Comparison of ENCODE assay signal across 23 cellular contexts in genomic region chr10:86779267-86780017, GRCh38. TPM values are rescaled to one million over a fixed set of nuclear protein-coding genes. Genes with fewer than 3 reads are reported as not detected.
DNase-seq lines count a peak whose midpoint lies in the region; ATAC-seq, FAIRE-seq and TF ChIP-seq lines count a peak whose summit lies in the region.
"Had no signal": no experiment of that assay in that cellular context is flagged by ENCODE, and none has a peak within 500 bp of the region (broad histone marks: within the 10 kb centered on the region; RNA-seq: fewer than 3 reads in every experiment).

No MANE protein-coding gene starts in this region.

- no peaks in the 10 kb centered on the region for H3K9me3 Mint-ChIP-seq in astrocyte (ENCODE audit: unreplicated experiment)
- H3K9me3 Mint-ChIP-seq: activated T-helper 17 cell treated with anti-CD3 and anti-CD28 coated beads, Interleukin-2, amount 50 U/mL, for 72 hours had no signal

- intact Hi-C loops in tibial artery (cut with DNase I; ENCODE audit: low total_unique reads): no loop called here

- H3K27me3 ChIP-seq in astrocyte (ENCODE audit: insufficient read depth, low read length): no peaks in the 10 kb centered on the region
- no peaks in the 10 kb centered on the region for H3K27me3 ChIP-seq in gastroesophageal sphincter
- no peaks in the 10 kb centered on the region for H3K27me3 ChIP-seq in tibial artery
- H3K27me3 ChIP-seq: BE2C, ovary had no signal

- TF ChIP-seq CTCF in astrocyte (IDR thresholded peaks at IDR 0.05; ENCODE audit: insufficient read depth, low read depth, low read length): no peak
- no peak for TF ChIP-seq CTCF in gastroesophageal sphincter (IDR thresholded peaks at IDR 0.05)
- TF ChIP-seq CTCF in tibial artery (IDR thresholded peaks at IDR 0.05): no peak

- no peak for TF ChIP-seq POLR2A in gastroesophageal sphincter (IDR thresholded peaks at IDR 0.05)

- H3K36me3 ChIP-seq in astrocyte (ENCODE audit: insufficient read depth, low read length): no peaks in the 10 kb centered on the region
- H3K36me3 ChIP-seq in gastroesophageal sphincter: no peaks in the 10 kb centered on the region
- no peaks in the 10 kb centered on the region for H3K36me3 ChIP-seq in tibial artery
- H3K36me3 ChIP-seq: BE2C, ovary had no signal

- no peak overlapping the region for H2AFZ ChIP-seq in astrocyte (ENCODE audit: low read depth, low read length)

- H3K9me3 ChIP-seq in astrocyte (ENCODE audit: insufficient read depth, low read depth, low read length): no peaks in the 10 kb centered on the region
- H3K9me3 ChIP-seq in gastroesophageal sphincter: no peaks in the 10 kb centered on the region
- no peaks in the 10 kb centered on the region for H3K9me3 ChIP-seq in tibial artery
- H3K9me3 ChIP-seq: BE2C, ovary had no signal

- no peaks in the 10 kb centered on the region for H3K27me3 Mint-ChIP-seq in astrocyte (ENCODE audit: low read depth, unreplicated experiment)
- H3K27me3 Mint-ChIP-seq: activated T-helper 17 cell treated with anti-CD3 and anti-CD28 coated beads, Interleukin-2, amount 50 U/mL, for 72 hours; T-helper 17 cell had no signal

- H3K4me3 Mint-ChIP-seq in astrocyte (ENCODE audit: unreplicated experiment): no peak overlapping the region
- H3K4me3 Mint-ChIP-seq: activated T-helper 17 cell treated with anti-CD3 and anti-CD28 coated beads, Interleukin-2, amount 50 U/mL, for 72 hours; immature natural killer cell; T-helper 17 cell had no signal

- H3K4me1 ChIP-seq in astrocyte (ENCODE audit: insufficient read depth, low read length) (peaks cover 9% of the 10 kb centered on the region), gastroesophageal sphincter (peaks cover 3 to 79% (median 9%) of the 10 kb centered on the region in 3 donors), tibial artery (peaks cover 0 to 83% (median 22%) of the 10 kb centered on the region in 4 donors)

- H3K4me2 ChIP-seq in astrocyte (ENCODE audit: low read length): no peak overlapping the region

- peaks cover 16% of the 10 kb centered on the region for H3K4me1 Mint-ChIP-seq in astrocyte (ENCODE audit: low read depth, unreplicated experiment)

- peaks cover 3% of the 10 kb centered on the region for H3K36me3 Mint-ChIP-seq in astrocyte (ENCODE audit: low read depth, unreplicated experiment)

- 29 to 59% methylated on average over 2 to 5 of the region's 5 CpGs for WGBS in gastroesophageal sphincter (ENCODE audit: low coverage in 1 of 2), 2 donors

- H3K9ac ChIP-seq in astrocyte (ENCODE audit: low read length): no peak overlapping the region

- peaks cover 91% of the 10 kb centered on the region for H3K79me2 ChIP-seq in astrocyte (ENCODE audit: insufficient read depth, low read length)

- no peak overlapping the region for H3K27ac Mint-ChIP-seq in astrocyte (ENCODE audit: unreplicated experiment)
- H3K27ac Mint-ChIP-seq: activated T-helper 17 cell treated with anti-CD3 and anti-CD28 coated beads, Interleukin-2, amount 50 U/mL, for 72 hours; immature natural killer cell; T-helper 17 cell had no signal

- H3K27ac ChIP-seq in astrocyte (ENCODE audit: low read depth, low read length): no peak overlapping the region
- H3K27ac ChIP-seq in gastroesophageal sphincter: peak overlapping the region; percentile 5 to 50 (median 42)
- H3K27ac ChIP-seq in tibial artery: peak overlapping the region; percentile 14 to 38
- H3K27ac ChIP-seq: ovary had no signal

- H4K20me1 ChIP-seq in astrocyte (ENCODE audit: insufficient read depth, low read length): peaks cover 95% of the 10 kb centered on the region

- H3K4me3 ChIP-seq in astrocyte (ENCODE audit: insufficient read depth, low read depth, low read length) (no peak overlapping the region), gastroesophageal sphincter (no peak overlapping the region), tibial artery (no peak overlapping the region)
- H3K4me3 ChIP-seq: lung, ovary had no signal

- TF ChIP-seq EP300 in gastroesophageal sphincter (IDR thresholded peaks at IDR 0.05): no peak

- ATAC-seq in gastroesophageal sphincter (no peak), GM21723 (IDR thresholded peaks at IDR 0.05; ENCODE audit: unreplicated experiment) (no peak), GM19463 (IDR thresholded peaks at IDR 0.05; ENCODE audit: unreplicated experiment) (no peak)
- ATAC-seq: activated T-helper 17 cell treated with anti-CD3 and anti-CD28 coated beads, Interleukin-2, amount 50 U/mL, for 72 hours; T-helper 17 cell had no signal

- DNase-seq in H4 (ENCODE audit: low spot score): peak; percentile 35
- DNase-seq in astrocyte (ENCODE audit: low read depth): peak; percentile 65
- DNase-seq in tibial artery: no peak
- no peak for DNase-seq in activated CD4-positive, alpha-beta T cell treated with anti-CD3 and anti-CD28 coated beads, Interleukin-2, amount 50 U/mL, for 1 hour
- DNase-seq in stimulated activated CD4-positive, alpha-beta T cell treated with anti-CD3 and anti-CD28 coated beads, Interleukin-2, amount 100 ng/mL, for 48 hours: no peak
- DNase-seq: activated CD4-positive, CD25-positive, alpha-beta regulatory T cell; activated CD8-positive, alpha-beta memory T cell treated with anti-CD3 and anti-CD28 coated beads for 24 hours; BE2C; DMS153; glutamatergic neuron; immature natural killer cell; NCI-H2081; NCI-H524; ovary; SIG-M5; stimulated activated CD4-positive, alpha-beta T cell treated with anti-CD3 and anti-CD28 coated beads, Interleukin-4, amount 100 ng/mL, for 24 hours; T-helper 17 cell had no signal

- FAIRE-seq in astrocyte (lab: Jason Lieb, UNC): no peak
- FAIRE-seq: endometrium had no signal

RNA-seq across cellular contexts. Expression of gene BMPR1A, which starts 23.0 kb away (rescaled TPM):
- total RNA-seq in H4 (2014; rRNA removed; shearing (Covaris generic)): 29.3 and 32.2 TPM in 2 replicates
- total RNA-seq in astrocyte (52.2 and 52.7 TPM in 2 replicates), gastroesophageal sphincter (100 to 1,000 TPM in 3 of 4 donors, 10 to 100 TPM in 1; 91.5 to 121 (median 117) TPM)

Comparison
In these comparisons a context has a peak if more than half of its experiments do, and no peak if none do; other contexts are left out.
1. DNase-seq: peak in H4 (single experiment) and astrocyte (single experiment); none in tibial artery (0 of 2), activated CD4-positive, alpha-beta T cell treated with anti-CD3 and anti-CD28 coated beads, Interleukin-2, amount 50 U/mL, for 1 hour (single experiment) and stimulated activated CD4-positive, alpha-beta T cell treated with anti-CD3 and anti-CD28 coated beads, Interleukin-2, amount 100 ng/mL, for 48 hours (0 of 2).